ENCODE assay signal across 8 cellular contexts in the genomic region with DNA sequence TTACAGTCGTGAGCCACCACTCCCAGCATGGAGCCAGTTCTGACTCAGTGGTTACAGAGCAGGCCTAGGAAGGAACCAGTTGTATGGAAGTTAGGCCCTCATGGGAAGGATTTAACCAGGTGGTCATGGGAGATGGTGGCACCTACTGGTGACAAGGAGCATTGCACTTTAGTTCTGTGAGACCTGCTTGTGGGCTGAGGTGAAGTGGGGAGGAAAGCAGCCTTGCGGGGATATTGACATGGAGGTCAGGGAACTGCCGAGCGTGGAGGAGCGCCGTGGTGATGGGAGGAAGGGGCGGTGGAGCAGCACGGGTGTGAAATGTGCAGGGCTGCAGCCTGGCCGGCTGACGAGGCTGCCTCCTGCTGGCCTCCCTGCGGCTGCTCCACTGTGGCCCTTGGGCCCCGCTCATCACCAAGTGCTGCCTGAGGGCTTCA.
DNase-seq lines count a peak whose midpoint lies in the region; ATAC-seq lines count a peak whose summit lies in the region.

No MANE protein-coding gene starts in this region.

- ATAC-seq in HG02973 (IDR thresholded peaks at IDR 0.05; ENCODE audit: unreplicated experiment): peak; percentile 37
- peak; percentile 55 for ATAC-seq in activated naive CD8-positive, alpha-beta T cell treated with anti-CD3 and anti-CD28 coated beads, Interleukin-2, amount 50 U/mL, for 24 hours
- no peak for ATAC-seq in GM19328 (IDR thresholded peaks at IDR 0.05; ENCODE audit: unreplicated experiment)

- peak; percentile 54 for DNase-seq in EL
- DNase-seq in RPMI8226: peak; percentile 68
- DNase-seq in activated naive CD8-positive, alpha-beta T cell treated with anti-CD3 and anti-CD28 coated beads, Interleukin-2, amount 50 U/mL, for 24 hours: peak; percentile 37
- peak; percentile 73 for DNase-seq in iPS-NIHi11 (ENCODE audit: low spot score)
- DNase-seq in stimulated activated CD8-positive, alpha-beta memory T cell treated with anti-CD3 and anti-CD28 coated beads, Interleukin-12 subunit alpha, Interleukin-12 subunit beta, amount 100 ng/mL, for 1 hour (ENCODE audit: low read depth): peak; percentile 9
- DNase-seq in medulla oblongata (ENCODE audit: extremely low spot score): no peak

- H3K4me1 Mint-ChIP-seq in activated naive CD8-positive, alpha-beta T cell treated with anti-CD3 and anti-CD28 coated beads, Interleukin-2, amount 50 U/mL, for 24 hours: peaks cover 66% of the 10 kb centered on the region

- H3K27me3 Mint-ChIP-seq in activated naive CD8-positive, alpha-beta T cell treated with anti-CD3 and anti-CD28 coated beads, Interleukin-2, amount 50 U/mL, for 24 hours: no peaks in the 10 kb centered on the region

- H3K27ac Mint-ChIP-seq in activated naive CD8-positive, alpha-beta T cell treated with anti-CD3 and anti-CD28 coated beads, Interleukin-2, amount 50 U/mL, for 24 hours: peak overlapping the region; percentile 70

- H3K9me3 Mint-ChIP-seq in activated naive CD8-positive, alpha-beta T cell treated with anti-CD3 and anti-CD28 coated beads, Interleukin-2, amount 50 U/mL, for 24 hours: no peaks in the 10 kb centered on the region

- H3K36me3 Mint-ChIP-seq in activated naive CD8-positive, alpha-beta T cell treated with anti-CD3 and anti-CD28 coated beads, Interleukin-2, amount 50 U/mL, for 24 hours (ENCODE audit: low read depth): no peaks in the 10 kb centered on the region

- H3K4me3 Mint-ChIP-seq in activated naive CD8-positive, alpha-beta T cell treated with anti-CD3 and anti-CD28 coated beads, Interleukin-2, amount 50 U/mL, for 24 hours: no peak overlapping the region
